Comparison of ENCODE assay signal across 8 cellular contexts in genomic region chrX:135520553-135521404, GRCh38. TPM values are rescaled to one million over a fixed set of nuclear protein-coding genes. Genes with fewer than 3 reads are reported as not detected.
DNase-seq lines count a peak whose midpoint lies in the region; ATAC-seq and TF ChIP-seq lines count a peak whose summit lies in the region.

Gene INTS6L, plus strand, starts transcription at chrX:135520660. Its CDS starts 333 bp downstream, at chrX:135520993.

- H3K9me3 ChIP-seq in NT2/D1 (ENCODE audit: insufficient read depth, low read length) (no peaks in the 10 kb centered on the region), endodermal cell (ENCODE audit: control insufficient read depth, low read length) (no peaks in the 10 kb centered on the region)

- DNase-seq in C1 segment of cervical spinal cord (lab: John Stamatoyannopoulos, UW) (peak in 13 of 14 donors; percentile 11 to 86 (median 69)), NT2/D1 (ENCODE audit: low read depth, low spot score) (peak; percentile 68), endodermal cell (peak; percentile 92), midbrain (lab: John Stamatoyannopoulos, UW) (peak; percentile 84)
- peak; percentile 59 for DNase-seq in activated CD8-positive, alpha-beta memory T cell treated with anti-CD3 and anti-CD28 coated beads, Interleukin-2, amount 50 U/mL, for 24 hours (ENCODE audit: extremely low read depth)
- peak; percentile 61 to 76 for DNase-seq in stimulated activated CD8-positive, alpha-beta memory T cell treated with anti-CD3 and anti-CD28 coated beads, Interleukin-15, amount 100 ng/mL, for 48 hours (ENCODE audit: low read depth in 2 of 2)

- H3K27me3 ChIP-seq in NT2/D1 (ENCODE audit: insufficient read depth, insufficient read length) (no peaks in the 10 kb centered on the region), endodermal cell (ENCODE audit: control insufficient read depth, insufficient read depth, low read length, poor library complexity, severe bottlenecking) (no peaks in the 10 kb centered on the region)

- H3K27me3 Mint-ChIP-seq in endodermal cell (ENCODE audit: insufficient read depth), result no peaks in the 10 kb centered on the region

- no peaks in the 10 kb centered on the region for H3K4me1 ChIP-seq in NT2/D1 (ENCODE audit: insufficient read depth, insufficient read length)
- no peaks in the 10 kb centered on the region for H3K4me1 ChIP-seq in endodermal cell (ENCODE audit: control insufficient read depth, insufficient read depth, low read length)

- H3K4me3 ChIP-seq in NT2/D1 (ENCODE audit: insufficient read length, low read depth) (peak within 1 kb of the TSS; percentile 39), endodermal cell (ENCODE audit: low read length) (peak within 1 kb of the TSS; percentile 81)

- TF ChIP-seq CTCF in endodermal cell (conservative IDR thresholded peaks at IDR 0.05), result no peak

- H3K4me3 Mint-ChIP-seq in endodermal cell, result peak within 1 kb of the TSS; percentile 87

- peaks cover 45% of the 10 kb centered on the region for H3K9me3 Mint-ChIP-seq in endodermal cell

- H3K4me1 Mint-ChIP-seq in endodermal cell, result peaks cover 7% of the 10 kb centered on the region

- ATAC-seq in GM19324 (IDR thresholded peaks at IDR 0.05; ENCODE audit: low FRiP score, unreplicated experiment) (peak; percentile 84), HG03460 (IDR thresholded peaks at IDR 0.05; ENCODE audit: unreplicated experiment) (peak; percentile 81)

- H3K36me3 Mint-ChIP-seq in endodermal cell (ENCODE audit: low read depth), result no peaks in the 10 kb centered on the region

- H3K36me3 ChIP-seq in NT2/D1 (ENCODE audit: insufficient read depth, insufficient read length, low read length), result no peaks in the 10 kb centered on the region
- no peaks in the 10 kb centered on the region for H3K36me3 ChIP-seq in endodermal cell (ENCODE audit: control insufficient read depth, insufficient read depth, low read length)

- H3K9ac ChIP-seq in NT2/D1 (ENCODE audit: insufficient read length, low read depth) (peak within 1 kb of the TSS; percentile 80), endodermal cell (ENCODE audit: extremely low read depth, low read length, poor library complexity, severe bottlenecking) (peak within 1 kb of the TSS; percentile 69)

- H3K27ac Mint-ChIP-seq in endodermal cell, result peak within 1 kb of the TSS; percentile 97

- peak within 1 kb of the TSS; percentile 89 for H3K27ac ChIP-seq in endodermal cell (ENCODE audit: low read depth, low read length)

- 0% methylated on average over 44 of the region's 50 CpGs; no CpG with 5 or more reads in 1 of the 2 experiments for WGBS in endodermal cell (ENCODE audit: insufficient coverage in 1 of 2, insufficient read length in 1 of 2), 2 experiments

RNA-seq across cellular contexts. Expression of gene INTS6L, which starts in this region (rescaled TPM):
- total RNA-seq in endodermal cell, result 1 to 10 TPM; 7.3 to 9.1 TPM
- polyA plus RNA-seq in endodermal cell (2013, experiment 1 of 2), result 16.1 TPM
- polyA plus RNA-seq in endodermal cell (2013, experiment 2 of 2), result 14.2 TPM

Comparison
In these comparisons a context has a peak if more than half of its experiments do, and no peak if none do; other contexts are left out.
1. Peak in every context shown above with its lines: DNase-seq, ATAC-seq, H3K4me3 ChIP-seq and H3K27ac ChIP-seq.